In genomic region chr5:54279960-54280359, GRCh38 we compare ENCODE assay signal across 7 cellular contexts.
"Had no signal": no experiment of that assay in that cellular context is flagged by ENCODE, and none has a peak within 500 bp of the region (broad histone marks: within the 10 kb centered on the region; RNA-seq: fewer than 3 reads in every experiment).

No MANE protein-coding gene starts in this region.

- H3K4me3 Mint-ChIP-seq: GM23338, H9, HFFc6, IgD-negative memory B cell had no signal

- H3K27ac Mint-ChIP-seq: GM23338, HFFc6 had no signal

- H3K9me3 Mint-ChIP-seq: GM23338, HFFc6 had no signal

- DNase-seq: H9, HCEC 1CT, HFFc6, KG1 had no signal

- ATAC-seq: GM23338, HepG2 had no signal

- H3K27me3 Mint-ChIP-seq: IgD-negative memory B cell had no signal

- H3K4me3 ChIP-seq: GM23338 had no signal
